In the genomic region with DNA sequence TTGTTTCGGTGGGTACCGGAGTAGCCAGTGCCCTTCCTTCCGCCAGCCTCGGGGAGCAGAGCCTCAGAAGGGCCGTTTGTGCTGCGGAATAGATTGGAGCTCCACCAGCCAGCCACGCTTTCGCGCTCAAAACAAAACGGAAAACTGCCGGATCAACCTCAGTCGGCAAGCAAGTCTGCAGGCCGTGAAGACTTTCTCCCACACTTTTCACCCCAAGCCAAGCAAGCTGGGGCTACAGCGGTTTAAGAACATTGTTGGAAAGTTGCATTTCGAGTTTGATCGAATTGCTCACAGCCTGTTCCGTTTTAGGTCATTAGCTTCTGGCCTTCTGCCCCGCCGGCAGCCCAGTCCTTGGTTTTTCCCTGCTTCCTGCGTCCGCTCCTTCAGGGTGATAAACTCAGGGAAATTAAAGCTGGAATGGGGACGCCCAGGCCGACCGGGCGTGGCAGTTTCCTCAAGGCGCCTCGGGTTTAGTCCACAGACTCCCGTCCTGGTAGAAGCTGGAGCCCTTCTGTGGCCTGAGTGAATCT, we compare ENCODE assay signal across 8 cellular contexts. TPM values are rescaled to one million over a fixed set of nuclear protein-coding genes. Genes with fewer than 3 reads are reported as not detected.
DNase-seq lines count a peak whose midpoint lies in the region; ATAC-seq and TF ChIP-seq lines count a peak whose summit lies in the region.

No MANE protein-coding gene starts in this region.

- no peak for TF ChIP-seq POLR2A in Peyer's patch (IDR thresholded peaks at IDR 0.05)

- peak overlapping the region; percentile 19 for H3K27ac Mint-ChIP-seq in endodermal cell

- H3K27ac ChIP-seq in Peyer's patch (peak overlapping the region in 1 of 4 donors; percentile 27), endodermal cell (ENCODE audit: low read depth, low read length) (no peak overlapping the region)

- H3K36me3 Mint-ChIP-seq in endodermal cell (ENCODE audit: low read depth): no peaks in the 10 kb centered on the region

- peaks cover 10% of the 10 kb centered on the region for H3K4me1 Mint-ChIP-seq in endodermal cell

- TF ChIP-seq CTCF in Peyer's patch (IDR thresholded peaks at IDR 0.05) (no peak), endodermal cell (conservative IDR thresholded peaks at IDR 0.05) (no peak)

- H3K9me3 ChIP-seq in Peyer's patch (no peaks in the 10 kb centered on the region), endodermal cell (ENCODE audit: control insufficient read depth, low read length) (no peaks in the 10 kb centered on the region), mucosa of stomach (ENCODE audit: control insufficient read depth, low read length) (no peaks in the 10 kb centered on the region)

- no peak for ATAC-seq in HG02623 (IDR thresholded peaks at IDR 0.05; ENCODE audit: unreplicated experiment)

- peak overlapping the region; percentile 80 for H3K4me3 Mint-ChIP-seq in endodermal cell

- peaks cover 0 to 39% of the 10 kb centered on the region in 2 donors for H3K27me3 ChIP-seq in Peyer's patch
- H3K27me3 ChIP-seq in endodermal cell (ENCODE audit: control insufficient read depth, insufficient read depth, low read length, poor library complexity, severe bottlenecking): peaks cover 79% of the 10 kb centered on the region
- H3K27me3 ChIP-seq in mucosa of stomach (ENCODE audit: control insufficient read depth, insufficient read depth, low read length): peaks cover 65% of the 10 kb centered on the region

- no peaks in the 10 kb centered on the region for H3K36me3 ChIP-seq in Peyer's patch
- H3K36me3 ChIP-seq in endodermal cell (ENCODE audit: control insufficient read depth, insufficient read depth, low read length): no peaks in the 10 kb centered on the region
- H3K36me3 ChIP-seq in mucosa of stomach (ENCODE audit: control insufficient read depth, insufficient read depth, low read length): no peaks in the 10 kb centered on the region

- 4 to 5% methylated on average over 22 to 28 of the region's 28 CpGs for WGBS in endodermal cell (ENCODE audit: insufficient coverage in 1 of 2, insufficient read length in 1 of 2), 2 experiments

- peaks cover 79% of the 10 kb centered on the region for H3K27me3 Mint-ChIP-seq in endodermal cell (ENCODE audit: insufficient read depth)

- H3K4me3 ChIP-seq in Peyer's patch: peak overlapping the region in 3 of 4 donors; percentile 61 to 63 (median 62)
- H3K4me3 ChIP-seq in endodermal cell (ENCODE audit: low read length): peak overlapping the region; percentile 86
- peak overlapping the region; percentile 3 for H3K4me3 ChIP-seq in mucosa of stomach (ENCODE audit: low read length)

- H3K9me3 Mint-ChIP-seq in endodermal cell: no peaks in the 10 kb centered on the region

- peak; percentile 11 for DNase-seq in stimulated activated CD4-positive, alpha-beta T cell treated with anti-CD3 and anti-CD28 coated beads, Interleukin-4, amount 100 ng/mL, for 1 hour
- no peak for DNase-seq in stimulated activated CD4-positive, alpha-beta T cell treated with anti-CD3 and anti-CD28 coated beads, Interleukin-4, amount 100 ng/mL, for 24 hours
- peak in 2 of 3 donors; percentile 59 to 69 for DNase-seq in Peyer's patch
- DNase-seq in endodermal cell: peak; percentile 71
- no peak for DNase-seq in stimulated activated CD8-positive, alpha-beta memory T cell treated with anti-CD3 and anti-CD28 coated beads, Interleukin-4, amount 100 ng/mL, for 48 hours
- no peak for DNase-seq in superior temporal gyrus (ENCODE audit: extremely low spot score)

- no peak overlapping the region for H3K9ac ChIP-seq in endodermal cell (ENCODE audit: extremely low read depth, low read length, poor library complexity, severe bottlenecking)
- H3K9ac ChIP-seq in mucosa of stomach (ENCODE audit: low read length): no peak overlapping the region

- H3K4me1 ChIP-seq in Peyer's patch (peaks cover 3 to 39% (median 21%) of the 10 kb centered on the region in 4 donors), endodermal cell (ENCODE audit: control insufficient read depth, insufficient read depth, low read length) (peaks cover 10% of the 10 kb centered on the region), mucosa of stomach (ENCODE audit: control insufficient read depth, insufficient read depth, low read length) (peaks cover 31% of the 10 kb centered on the region)

RNA-seq across cellular contexts. Expression of a gene that starts 0.8 kb away (rescaled TPM):
- 1 to 10 TPM in 2 of 4 donors, under 1 TPM in 1, not detected in 1; 0.95 to 3.1 (median 2.5) TPM for total RNA-seq in Peyer's patch
- 1 to 10 TPM; 5.1 to 9.7 TPM for total RNA-seq in endodermal cell
- polyA plus RNA-seq in endodermal cell (2013, experiment 1 of 2): 0.75 TPM
- 0.83 TPM for polyA plus RNA-seq in endodermal cell (2013, experiment 2 of 2)

RNA-seq across cellular contexts. Expression of a gene that starts 7.1 kb away (rescaled TPM):
- total RNA-seq in Peyer's patch (not detected), endodermal cell (1 to 10 TPM in 1 of 2 donors, under 1 TPM in 1; 0.58 to 1.4 TPM)
- polyA plus RNA-seq in endodermal cell (2013, experiment 1 of 2): 0.32 TPM
- polyA plus RNA-seq in endodermal cell (2013, experiment 2 of 2): not detected

Comparison
In these comparisons a context has a peak if more than half of its experiments do, and no peak if none do; other contexts are left out.
1. DNase-seq: peak in stimulated activated CD4-positive, alpha-beta T cell treated with anti-CD3 and anti-CD28 coated beads, Interleukin-4, amount 100 ng/mL, for 1 hour (single experiment), Peyer's patch (2 of 3) and endodermal cell (single experiment); none in stimulated activated CD4-positive, alpha-beta T cell treated with anti-CD3 and anti-CD28 coated beads, Interleukin-4, amount 100 ng/mL, for 24 hours (single experiment), stimulated activated CD8-positive, alpha-beta memory T cell treated with anti-CD3 and anti-CD28 coated beads, Interleukin-4, amount 100 ng/mL, for 48 hours (single experiment) and superior temporal gyrus (single experiment).
2. H3K4me3 ChIP-seq: peak in every context shown above with its lines; median percentile 86 in endodermal cell; 62 in Peyer's patch; 3 in mucosa of stomach.